18 cellular contexts compared by ENCODE assay signal in genomic region chr4:109004431-109004830, GRCh38.
DNase-seq lines count a peak whose midpoint lies in the region; ATAC-seq, FAIRE-seq and TF ChIP-seq lines count a peak whose summit lies in the region.
"Had no signal": no experiment of that assay in that cellular context is flagged by ENCODE, and none has a peak within 500 bp of the region (broad histone marks: within the 10 kb centered on the region; RNA-seq: fewer than 3 reads in every experiment).

No MANE protein-coding gene starts in this region.

- no TSS peak for BruUV-seq in K562 (replicated peaks; lab: Mats Ljungman, UMichigan)

- ATAC-seq in K562 (no peak), GM21381 (IDR thresholded peaks at IDR 0.05; ENCODE audit: unreplicated experiment) (no peak), GM21515 (IDR thresholded peaks at IDR 0.05; ENCODE audit: unreplicated experiment) (no peak), GM18867 (IDR thresholded peaks at IDR 0.05; ENCODE audit: unreplicated experiment) (no peak)
- ATAC-seq: CD8-positive, alpha-beta T cell; HCT116 had no signal

- H3K9me3 ChIP-seq in HEK293 (ENCODE audit: control insufficient read depth, insufficient read depth, low read depth, low read length) (no peaks in the 10 kb centered on the region), K562 (replicated peaks; ENCODE audit: control insufficient read depth, insufficient read depth, low read depth, low read length) (no peaks in the 10 kb centered on the region)
- H3K9me3 ChIP-seq: Caco-2 had no signal

- H3K27me3 Mint-ChIP-seq in nephron progenitor cell (ENCODE audit: low read depth, poor library complexity) = peaks cover 4% of the 10 kb centered on the region

- TF ChIP-seq POLR2A in K562 (conservative IDR thresholded peaks at IDR 0.05) = no peak

- no peaks in the 10 kb centered on the region for H3K79me2 ChIP-seq in K562 (ENCODE audit: control insufficient read depth, insufficient read depth, low read length)

- no peak for TF ChIP-seq RAD21 in K562 (CRISPR knock-in tag; conservative IDR thresholded peaks at IDR 0.05 in 1 of 2, IDR thresholded peaks at IDR 0.05 in 1 of 2)

- H3K9ac ChIP-seq in K562 (ENCODE audit: insufficient read depth in 1 of 2, low read depth in 2 of 2, low read length in 2 of 2) = no peak overlapping the region

- H3K27ac ChIP-seq in HEK293 (ENCODE audit: extremely low read depth, low read depth, low read length) (no peak overlapping the region), K562 (ENCODE audit: extremely low read depth, low read depth, low read length) (no peak overlapping the region)

- H3K4me3 ChIP-seq in HEK293 (ENCODE audit: low read depth, low read length) = no peak overlapping the region
- no peak overlapping the region for H3K4me3 ChIP-seq in K562

- intact Hi-C loops in K562 (cut with micrococcal nuclease) = loop anchor here (10.0 kb wide), 1 partner anchor 290 kb away; no protein-coding TSS in a partner anchor

- DNase-seq in K562 (ENCODE audit: extremely low read depth in 1 of 4, low spot score in 3 of 4) (no peak), nephron progenitor cell (no peak)
- DNase-seq: C1 segment of cervical spinal cord; Caco-2; CD8-positive, alpha-beta T cell; DMS153; DND-41; H9; HFFc6 had no signal

- 39% methylated on average over 4 of the region's 4 CpGs for WGBS in K562 (ENCODE audit: insufficient coverage, low coverage, missing lambda C conversion rate)

- H3K9me1 ChIP-seq in K562 (ENCODE audit: control insufficient read depth, insufficient read depth, low read length) = no peaks in the 10 kb centered on the region

- no peak overlapping the region for H3K4me3 Mint-ChIP-seq in nephron progenitor cell
- H3K4me3 Mint-ChIP-seq: CD4-positive, CD25-positive, alpha-beta regulatory T cell; CD8-positive, alpha-beta T cell; H9; HFFc6 had no signal

- H3K4me1 Mint-ChIP-seq in nephron progenitor cell = peaks cover 9% of the 10 kb centered on the region
- H3K4me1 Mint-ChIP-seq: CD4-positive, CD25-positive, alpha-beta regulatory T cell had no signal

- POLR2A ChIA-PET in HEK293 (lab: Yijun Ruan, JAX) (no interaction called here), K562 (lab: Yijun Ruan, JAX) (no interaction called here)

- no peaks in the 10 kb centered on the region for H3K4me1 ChIP-seq in HEK293 (ENCODE audit: control insufficient read depth, insufficient read depth, low read length)
- H3K4me1 ChIP-seq in K562 (replicated peaks in 1 of 2; ENCODE audit: control insufficient read depth in 2 of 2, insufficient read depth in 2 of 2, low read length in 2 of 2) = no peaks in the 10 kb centered on the region
- H3K4me1 ChIP-seq: Caco-2 had no signal

- H3K9me3 Mint-ChIP-seq in nephron progenitor cell = peaks cover 8% of the 10 kb centered on the region
- H3K9me3 Mint-ChIP-seq: CD8-positive, alpha-beta T cell; H9; HFFc6 had no signal

- CTCF ChIA-PET in HEK293 (lab: Yijun Ruan, JAX) = interaction anchor here (0.6 kb wide), 1 partner anchor 1448 kb away, joined by 3 read pairs; no protein-coding TSS in a partner anchor
- CTCF ChIA-PET in K562 (lab: Yijun Ruan, JAX; ENCODE audit: low intra/inter-chr PET ratio) = no interaction called here

- H3K36me3 Mint-ChIP-seq in nephron progenitor cell (ENCODE audit: low read depth) = no peaks in the 10 kb centered on the region
- H3K36me3 Mint-ChIP-seq: CD4-positive, CD25-positive, alpha-beta regulatory T cell; CD8-positive, alpha-beta T cell had no signal

- no peak for TF ChIP-seq EP300 in K562 (IDR thresholded peaks at IDR 0.05; ENCODE audit: low read length)

- peak overlapping the region; percentile 6 for H3K27ac Mint-ChIP-seq in nephron progenitor cell
- H3K27ac Mint-ChIP-seq: CD4-positive, CD25-positive, alpha-beta regulatory T cell; CD8-positive, alpha-beta T cell; HFFc6 had no signal

- no peaks in the 10 kb centered on the region for H3K27me3 ChIP-seq in K562 (ENCODE audit: control insufficient read depth in 2 of 2, insufficient read depth in 2 of 2, low read length in 2 of 2)

- no peak for FAIRE-seq in K562 (lab: Jason Lieb, UNC)
- FAIRE-seq: G401.6, GM12892, GM19239 had no signal

- peak overlapping the region; percentile 21; the same call in 1 of the 2 replicates for H2AFZ ChIP-seq in K562 (ENCODE audit: low read depth, low read length)

- no peaks in the 10 kb centered on the region for H3K36me3 ChIP-seq in HEK293 (ENCODE audit: control insufficient read depth in 2 of 2, insufficient read depth in 1 of 2, low read length in 2 of 2)
- no peaks in the 10 kb centered on the region for H3K36me3 ChIP-seq in K562 (ENCODE audit: control insufficient read depth, insufficient read depth, low read length)

- H4K20me1 ChIP-seq in K562 (replicated peaks; ENCODE audit: control insufficient read depth, insufficient read depth, low read length) = no peaks in the 10 kb centered on the region

- H3K4me2 ChIP-seq in K562 (ENCODE audit: insufficient read depth, low read length) = no peak overlapping the region

- in situ Hi-C loops in K562 (cut with MboI) = no loop called here

- TF ChIP-seq CTCF in HEK293 (tag by site-specific recombination; IDR thresholded peaks at IDR 0.05) (no peak), K562 (IDR thresholded peaks at IDR 0.05 in 2 of 3, conservative IDR thresholded peaks at IDR 0.05 in 1 of 3; ENCODE audit: insufficient read depth in 2 of 3, low read depth in 1 of 3, low read length in 3 of 3) (no peak), nephron progenitor cell (IDR thresholded peaks at IDR 0.05) (no peak)

TF ChIP-seq in HEK293, 187 proteins besides CTCF, POLR2A, EP300 and RAD21 (continues in another document):
- TF ChIP-seq ZNF664 (tag by site-specific recombination; IDR thresholded peaks at IDR 0.05) (no peak), ZNF394 (tag by site-specific recombination; IDR thresholded peaks at IDR 0.05; ENCODE audit: borderline replicate concordance) (no peak), REPIN1 (tag by site-specific recombination; IDR thresholded peaks at IDR 0.05; ENCODE audit: low read depth) (no peak), ZSCAN4 (tag by site-specific recombination; IDR thresholded peaks at IDR 0.05) (no peak)

TF ChIP-seq in K562, 482 proteins besides CTCF, POLR2A, EP300 and RAD21:
- TF ChIP-seq PBX2 (CRISPR knock-in tag; IDR thresholded peaks at IDR 0.05; ENCODE audit: low read depth) (no peak), PBX2 (tag; conservative IDR thresholded peaks at IDR 0.05; ENCODE audit: low read depth) (peak; percentile 62), MEF2A (IDR thresholded peaks at IDR 0.05; ENCODE audit: control insufficient read depth, low read depth, low read length) (no peak), MITF (IDR thresholded peaks at IDR 0.05) (no peak), GABPA (tag; conservative IDR thresholded peaks at IDR 0.05; ENCODE audit: low read depth) (no peak), PPARD (CRISPR knock-in tag; IDR thresholded peaks at IDR 0.05) (no peak), MEIS2 (IDR thresholded peaks at IDR 0.05; ENCODE audit: partially characterized antibody) (peak; percentile 52)
